Comparison of ENCODE assay signal across 1 cellular context in genomic region chr18:62878305-62878704, GRCh38.
TF ChIP-seq lines count a peak whose summit lies in the region.

No MANE protein-coding gene starts in this region.

TF ChIP-seq in GM23338, 12 proteins besides CTCF, POLR2A, EP300 and RAD21 (continued from another document):
- TF ChIP-seq ZNF462 (CRISPR knock-in tag; IDR thresholded peaks at IDR 0.05), result no peak
- no peak for TF ChIP-seq EZH2 (IDR thresholded peaks at IDR 0.05; ENCODE audit: low read depth, unreplicated experiment)
- TF ChIP-seq POLR2AphosphoS5 (IDR thresholded peaks at IDR 0.05; ENCODE audit: low read depth), result no peak
- no peak for TF ChIP-seq REST (IDR thresholded peaks at IDR 0.05; ENCODE audit: unreplicated experiment)
- TF ChIP-seq CREB1 (CRISPR knock-in tag; IDR thresholded peaks at IDR 0.05; ENCODE audit: low read depth), result no peak
TF ChIP-seq in GM23338: peak in this region for 0.
